Comparison of ENCODE assay signal across 14 cellular contexts in the genomic region with DNA sequence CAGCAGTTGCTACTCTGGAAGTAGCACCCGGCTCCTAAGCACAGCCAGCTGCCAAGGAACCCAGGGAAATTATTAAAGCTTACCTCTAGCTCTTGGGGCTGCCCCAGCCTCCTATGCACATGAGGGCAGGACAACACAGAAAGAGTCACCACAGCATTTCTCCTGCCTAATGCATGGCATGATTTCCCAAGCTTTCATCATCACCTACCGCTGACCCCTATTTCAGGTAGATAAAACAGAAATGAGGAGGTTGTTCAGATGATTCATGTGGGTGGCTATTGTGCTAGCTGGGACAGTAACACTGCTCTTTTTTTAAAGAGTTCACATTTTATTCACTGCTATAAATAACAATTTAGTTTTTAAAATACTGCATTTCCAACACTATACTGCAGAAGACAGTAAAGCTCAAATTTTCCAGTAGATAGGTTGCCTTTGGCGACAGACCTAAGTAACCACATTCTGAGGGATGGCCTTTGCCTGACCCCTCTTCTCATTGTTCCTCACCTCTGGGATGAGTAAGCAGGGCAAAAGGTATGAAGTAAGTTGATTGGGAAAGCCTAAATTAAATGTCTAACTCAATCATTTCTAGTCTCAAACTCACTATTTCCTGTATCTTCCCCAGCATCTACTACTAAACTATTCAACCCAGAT. TPM values are rescaled to one million over a fixed set of nuclear protein-coding genes. Genes with fewer than 3 reads are reported as not detected.
A peak's percentile ranks its signal among the peaks of the same experiment; 100 is the strongest.
DNase-seq lines count a peak whose midpoint lies in the region; ATAC-seq and TF ChIP-seq lines count a peak whose summit lies in the region.
"Had no signal": no experiment of that assay in that cellular context is flagged by ENCODE, and none has a peak within 500 bp of the region (broad histone marks: within the 10 kb centered on the region; RNA-seq: fewer than 3 reads in every experiment).

No MANE protein-coding gene starts in this region.

- intact Hi-C loops in ascending aorta (cut with DNase I): no loop called here

- H3K36me3 Mint-ChIP-seq in activated T-cell treated with anti-CD3 and anti-CD28 coated beads, Interleukin-2, amount 50 U/mL, for 4 hours (ENCODE audit: insufficient read depth): peaks cover 17% of the 10 kb centered on the region
- H3K36me3 Mint-ChIP-seq in central memory CD8-positive, alpha-beta T cell (ENCODE audit: insufficient read depth): peaks cover 3% of the 10 kb centered on the region
- H3K36me3 Mint-ChIP-seq in osteocyte (ENCODE audit: unreplicated experiment): peaks cover 2% of the 10 kb centered on the region
- H3K36me3 Mint-ChIP-seq in progenitor cell of endocrine pancreas (ENCODE audit: insufficient read depth): peaks cover 12% of the 10 kb centered on the region

- H3K27me3 Mint-ChIP-seq in activated T-cell treated with anti-CD3 and anti-CD28 coated beads, Interleukin-2, amount 50 U/mL, for 4 hours (ENCODE audit: low read depth): no peaks in the 10 kb centered on the region
- H3K27me3 Mint-ChIP-seq in central memory CD8-positive, alpha-beta T cell: no peaks in the 10 kb centered on the region
- H3K27me3 Mint-ChIP-seq in osteocyte (ENCODE audit: unreplicated experiment) (no peaks in the 10 kb centered on the region), progenitor cell of endocrine pancreas (no peaks in the 10 kb centered on the region)

- no peak overlapping the region for H3K27ac ChIP-seq in ascending aorta
- H3K27ac ChIP-seq: KMS-11 had no signal

- TF ChIP-seq CTCF in osteocyte (IDR thresholded peaks at IDR 0.05): no peak
- no peak for TF ChIP-seq CTCF in ascending aorta (IDR thresholded peaks at IDR 0.05)
- no peak for TF ChIP-seq CTCF in progenitor cell of endocrine pancreas (IDR thresholded peaks at IDR 0.05; ENCODE audit: unreplicated experiment)

- ATAC-seq in activated T-cell treated with anti-CD3 and anti-CD28 coated beads, Interleukin-2, amount 50 U/mL, for 4 hours: peak; percentile 75 to 80
- no peak for ATAC-seq in central memory CD8-positive, alpha-beta T cell (replicated peaks; ENCODE audit: extremely low read depth, poor library complexity, severe bottlenecking)
- ATAC-seq: GM12878 had no signal

- no peaks in the 10 kb centered on the region for H3K4me1 ChIP-seq in ascending aorta

- no peak for DNase-seq in activated T-cell treated with anti-CD3 and anti-CD28 coated beads, Interleukin-2, amount 50 U/mL, for 4 hours
- no peak for DNase-seq in activated T-cell treated with anti-CD3 and anti-CD28 coated beads, Interleukin-2, amount 50 U/mL, for 1 hour
- DNase-seq in LoVo (ENCODE audit: low spot score) (peak; percentile 19), osteocyte (ENCODE audit: extremely low spot score, unreplicated experiment) (no peak), NOMO-1 treated with DMSO at 0.1 percent for 48 hours (lab: John Stamatoyannopoulos, UW; ENCODE audit: unreplicated experiment) (no peak), ascending aorta (ENCODE audit: low spot score in 2 of 2) (no peak), progenitor cell of endocrine pancreas (ENCODE audit: low spot score, unreplicated experiment) (no peak)
- no peak for DNase-seq in central memory CD8-positive, alpha-beta T cell (ENCODE audit: low spot score in 2 of 2)
- DNase-seq: activated effector memory CD4-positive, alpha-beta T cell treated with Interleukin-2 at 50 U/mL for 16 hours; DMS79 treated with DMSO at 0.1 percent for 48 hours; NCI-H1694; posterior cingulate gyrus had no signal

- no peaks in the 10 kb centered on the region for H3K9me3 Mint-ChIP-seq in activated T-cell treated with anti-CD3 and anti-CD28 coated beads, Interleukin-2, amount 50 U/mL, for 4 hours
- no peaks in the 10 kb centered on the region for H3K9me3 Mint-ChIP-seq in central memory CD8-positive, alpha-beta T cell
- H3K9me3 Mint-ChIP-seq in osteocyte (ENCODE audit: unreplicated experiment) (peaks cover 17% of the 10 kb centered on the region), progenitor cell of endocrine pancreas (ENCODE audit: low read depth) (peaks cover 43% of the 10 kb centered on the region)

- no peak overlapping the region for H3K27ac Mint-ChIP-seq in central memory CD8-positive, alpha-beta T cell (ENCODE audit: low read depth)
- H3K27ac Mint-ChIP-seq in osteocyte (ENCODE audit: unreplicated experiment): peak overlapping the region; percentile 29
- no peak overlapping the region for H3K27ac Mint-ChIP-seq in progenitor cell of endocrine pancreas

- H3K9me3 ChIP-seq in ascending aorta: no peaks in the 10 kb centered on the region

- H3K4me3 Mint-ChIP-seq in activated T-cell treated with anti-CD3 and anti-CD28 coated beads, Interleukin-2, amount 50 U/mL, for 4 hours: peak overlapping the region; percentile 38
- peak overlapping the region; percentile 16 for H3K4me3 Mint-ChIP-seq in central memory CD8-positive, alpha-beta T cell
- H3K4me3 Mint-ChIP-seq in osteocyte (ENCODE audit: unreplicated experiment) (no peak overlapping the region), progenitor cell of endocrine pancreas (ENCODE audit: low read depth) (no peak overlapping the region)

- no peaks in the 10 kb centered on the region for H3K27me3 ChIP-seq in ascending aorta

- H3K36me3 ChIP-seq in ascending aorta: no peaks in the 10 kb centered on the region

- H3K4me1 Mint-ChIP-seq in activated T-cell treated with anti-CD3 and anti-CD28 coated beads, Interleukin-2, amount 50 U/mL, for 4 hours (ENCODE audit: low read depth): peaks cover 51% of the 10 kb centered on the region
- peaks cover 47% of the 10 kb centered on the region for H3K4me1 Mint-ChIP-seq in central memory CD8-positive, alpha-beta T cell
- peaks cover 9% of the 10 kb centered on the region for H3K4me1 Mint-ChIP-seq in osteocyte (ENCODE audit: unreplicated experiment)
- no peaks in the 10 kb centered on the region for H3K4me1 Mint-ChIP-seq in progenitor cell of endocrine pancreas (ENCODE audit: low read depth)

- no peak overlapping the region for H3K4me3 ChIP-seq in ascending aorta
- H3K4me3 ChIP-seq: GM12878 had no signal

RNA-seq across cellular contexts. Expression of a gene that starts 16.7 kb away (rescaled TPM):
- total RNA-seq in activated T-cell treated with anti-CD3 and anti-CD28 coated beads, Interleukin-2, amount 50 U/mL, for 4 hours: 10 to 100 TPM; 18.3 to 29.8 (median 28.0) TPM
- total RNA-seq in osteocyte: 43.0 and 47.5 TPM in 2 replicates
- total RNA-seq in ascending aorta: 33.7 TPM
- 68.3 and 81.9 TPM in 2 replicates for total RNA-seq in progenitor cell of endocrine pancreas

Comparison
In these comparisons a context has a peak if more than half of its experiments do, and no peak if none do; other contexts are left out.
1. H3K4me3 Mint-ChIP-seq: peak in activated T-cell treated with anti-CD3 and anti-CD28 coated beads, Interleukin-2, amount 50 U/mL, for 4 hours (single experiment) and central memory CD8-positive, alpha-beta T cell (single experiment); none in osteocyte (single experiment) and progenitor cell of endocrine pancreas (single experiment).